ENCODE assay signal across 8 cellular contexts in the genomic region with DNA sequence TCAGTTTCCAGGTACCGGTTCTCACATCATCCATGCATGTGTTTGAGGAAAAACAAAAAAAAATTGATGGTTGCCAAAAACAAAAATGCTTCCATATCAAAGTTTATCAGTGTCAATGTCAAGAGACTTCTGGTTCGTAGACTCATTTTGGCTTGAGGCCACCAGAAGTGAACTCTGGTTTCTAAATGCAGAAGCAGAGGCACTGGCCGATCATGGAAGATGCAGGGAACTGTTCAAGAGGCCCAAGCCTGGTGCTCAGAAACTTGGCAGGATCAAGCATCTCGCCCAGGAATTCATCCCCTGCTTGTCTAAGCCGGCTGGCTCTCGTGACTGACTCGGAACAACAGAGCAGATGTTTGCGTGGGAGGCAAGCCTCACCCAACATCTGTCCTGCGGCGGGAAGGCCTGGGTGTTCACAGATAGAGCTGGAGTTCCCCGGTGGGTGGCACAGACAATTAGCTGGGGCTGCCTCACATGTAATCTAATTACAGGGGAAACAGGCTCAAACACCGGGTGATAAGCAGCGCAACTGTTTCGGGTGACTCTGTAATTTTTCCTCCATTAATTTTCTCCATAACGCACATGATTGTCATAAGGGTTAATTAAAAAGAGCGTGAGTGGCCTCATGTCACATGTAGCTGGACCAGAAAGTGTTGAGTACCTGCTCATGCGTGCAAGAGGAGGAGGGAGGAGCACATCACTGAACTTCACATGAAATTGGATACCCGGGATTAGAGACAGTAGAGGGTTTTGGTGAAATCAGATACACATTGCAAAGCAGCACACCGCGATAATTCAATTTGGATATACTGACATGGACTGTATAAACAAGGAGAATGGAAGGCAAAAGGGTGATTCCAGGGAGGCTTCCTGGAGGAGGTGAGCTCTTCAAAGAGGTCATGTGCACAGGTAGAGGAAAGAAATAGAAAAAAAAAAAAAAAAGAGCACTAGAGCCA.
DNase-seq lines count a peak whose midpoint lies in the region; FAIRE-seq and TF ChIP-seq lines count a peak whose summit lies in the region.

No MANE protein-coding gene starts in this region.

- H3K4me3 ChIP-seq in BE2C (ENCODE audit: low read depth, low read length) = peak overlapping the region; percentile 32

- no peak for FAIRE-seq in H54 (lab: Jason Lieb, UNC)

- peaks cover 47% of the 10 kb centered on the region for H3K4me1 ChIP-seq in BE2C

- no peak for TF ChIP-seq POLR2A in H54 (IDR thresholded peaks at IDR 0.05; ENCODE audit: low read depth, low read length)

- H3K9me3 ChIP-seq in BE2C = no peaks in the 10 kb centered on the region

- no peaks in the 10 kb centered on the region for H3K27me3 ChIP-seq in BE2C

- H3K36me3 ChIP-seq in BE2C = no peaks in the 10 kb centered on the region

- DNase-seq in BE2C (peak; percentile 95), H54 (ENCODE audit: insufficient read length, low spot score) (peak; percentile 23), NCI-H2171 treated with DMSO at 0.1 percent for 48 hours (lab: John Stamatoyannopoulos, UW) (peak; percentile 98), glomerular visceral epithelial cell (ENCODE audit: extremely low spot score) (peak; percentile 77), smooth muscle cell of the brain vasculature (ENCODE audit: low read depth, low spot score) (peak; percentile 59), NCI-H1930 (lab: John Stamatoyannopoulos, UW) (no peak)
- peak; percentile 81 for DNase-seq in activated CD8-positive, alpha-beta memory T cell treated with anti-CD3 and anti-CD28 coated beads, Interleukin-2, amount 50 U/mL, for 48 hours
- no peak for DNase-seq in central memory CD4-positive, alpha-beta T cell

- TF ChIP-seq CTCF in BE2C (IDR thresholded peaks at IDR 0.05; ENCODE audit: low read depth, low read length) = no peak

Comparison
In these comparisons a context has a peak if more than half of its experiments do, and no peak if none do; other contexts are left out.
1. DNase-seq: peak in BE2C (single experiment), H54 (single experiment), NCI-H2171 treated with DMSO at 0.1 percent for 48 hours (single experiment), activated CD8-positive, alpha-beta memory T cell treated with anti-CD3 and anti-CD28 coated beads, Interleukin-2, amount 50 U/mL, for 48 hours (single experiment), glomerular visceral epithelial cell (single experiment) and smooth muscle cell of the brain vasculature (single experiment); none in central memory CD4-positive, alpha-beta T cell (single experiment) and NCI-H1930 (0 of 2).